ENCODE assay signal across 27 cellular contexts in the genomic region with DNA sequence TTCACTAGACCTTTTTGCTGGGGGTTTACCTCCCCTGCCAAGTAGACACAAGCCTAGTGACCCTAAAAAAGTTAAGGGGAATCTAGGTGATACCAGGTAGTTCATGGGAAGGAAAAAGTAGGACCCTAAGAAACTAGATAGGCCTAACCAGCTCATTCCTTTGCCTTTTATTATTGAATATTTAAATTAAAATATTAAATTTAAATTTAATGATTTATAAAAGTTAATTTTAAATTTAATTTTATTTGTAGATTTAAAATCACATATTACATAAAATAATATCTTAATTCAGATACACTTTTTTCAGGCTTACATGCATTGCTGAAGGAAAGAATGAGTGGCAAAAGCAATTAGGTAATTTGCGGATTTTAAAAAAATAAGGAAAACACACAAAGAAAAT.
DNase-seq lines count a peak whose midpoint lies in the region; ATAC-seq, FAIRE-seq and TF ChIP-seq lines count a peak whose summit lies in the region.
"Had no signal": no experiment of that assay in that cellular context is flagged by ENCODE, and none has a peak within 500 bp of the region (broad histone marks: within the 10 kb centered on the region; RNA-seq: fewer than 3 reads in every experiment).

No MANE protein-coding gene starts in this region.

- H3K4me3 ChIP-seq in endodermal cell (ENCODE audit: low read length) = no peak overlapping the region
- no peak overlapping the region for H3K4me3 ChIP-seq in neural progenitor cell
- H3K4me3 ChIP-seq: BLaER1, GM12878 had no signal

- no peak for ATAC-seq in GM21526 (IDR thresholded peaks at IDR 0.05; ENCODE audit: low FRiP score, unreplicated experiment)
- no peak for ATAC-seq in GM19351 (IDR thresholded peaks at IDR 0.05; ENCODE audit: unreplicated experiment)
- no peak for ATAC-seq in left colon
- ATAC-seq: GM12878 had no signal

- H3K4me1 ChIP-seq in endodermal cell (ENCODE audit: control insufficient read depth, insufficient read depth, low read length) (no peaks in the 10 kb centered on the region), neural progenitor cell (peaks cover 10% of the 10 kb centered on the region)
- H3K4me1 ChIP-seq: BE2C, BLaER1 had no signal

- no peak for TF ChIP-seq CTCF in endodermal cell (conservative IDR thresholded peaks at IDR 0.05)
- TF ChIP-seq CTCF in neural progenitor cell (IDR thresholded peaks at IDR 0.05) = no peak

- no peak overlapping the region for H3K27ac Mint-ChIP-seq in endodermal cell
- no peak overlapping the region for H3K27ac Mint-ChIP-seq in neural progenitor cell
- H3K27ac Mint-ChIP-seq: CD4-positive, alpha-beta memory T cell; CD4-positive, CD25-positive, alpha-beta regulatory T cell had no signal

- H3K27me3 ChIP-seq in endodermal cell (ENCODE audit: control insufficient read depth, insufficient read depth, low read length, poor library complexity, severe bottlenecking) = no peaks in the 10 kb centered on the region
- H3K27me3 ChIP-seq in neural progenitor cell = peaks cover 19% of the 10 kb centered on the region
- H3K27me3 ChIP-seq: BE2C, BLaER1 had no signal

- no peaks in the 10 kb centered on the region for H3F3A ChIP-seq in neural progenitor cell (ENCODE audit: low read depth)

- no peaks in the 10 kb centered on the region for H3K9me3 Mint-ChIP-seq in endodermal cell
- H3K9me3 Mint-ChIP-seq in neural progenitor cell = peaks cover 2% of the 10 kb centered on the region

- H3K79me2 ChIP-seq in neural progenitor cell (ENCODE audit: low read depth) = no peaks in the 10 kb centered on the region

- no peak overlapping the region for H3K4me3 Mint-ChIP-seq in endodermal cell
- H3K4me3 Mint-ChIP-seq in neural progenitor cell = no peak overlapping the region
- H3K4me3 Mint-ChIP-seq: CD14-positive monocyte; CD4-positive, alpha-beta memory T cell; CD4-positive, CD25-positive, alpha-beta regulatory T cell; CD8-positive, alpha-beta memory T cell had no signal

- no peaks in the 10 kb centered on the region for H3K36me3 Mint-ChIP-seq in endodermal cell (ENCODE audit: low read depth)
- H3K36me3 Mint-ChIP-seq in neural progenitor cell = no peaks in the 10 kb centered on the region
- H3K36me3 Mint-ChIP-seq: CD14-positive monocyte; CD4-positive, alpha-beta memory T cell; CD4-positive, CD25-positive, alpha-beta regulatory T cell; CD8-positive, alpha-beta memory T cell had no signal

- peak overlapping the region; percentile 52 for H3K4me2 ChIP-seq in neural progenitor cell
- H3K4me2 ChIP-seq: BLaER1 had no signal

- H3K9me3 ChIP-seq in endodermal cell (ENCODE audit: control insufficient read depth, low read length) (peaks cover 5% of the 10 kb centered on the region), neural progenitor cell (ENCODE audit: low read depth) (no peaks in the 10 kb centered on the region)
- H3K9me3 ChIP-seq: BE2C, BLaER1 had no signal

- peaks cover 3% of the 10 kb centered on the region for H4K20me1 ChIP-seq in neural progenitor cell (ENCODE audit: low read depth)
- H4K20me1 ChIP-seq: BLaER1 had no signal

- H3K9ac ChIP-seq in endodermal cell (ENCODE audit: extremely low read depth, low read length, poor library complexity, severe bottlenecking) (no peak overlapping the region), neural progenitor cell (no peak overlapping the region)
- H3K9ac ChIP-seq: BLaER1 had no signal

- H3K27me3 Mint-ChIP-seq in endodermal cell (ENCODE audit: insufficient read depth) (no peaks in the 10 kb centered on the region), neural progenitor cell (ENCODE audit: insufficient read depth, low read depth) (peaks cover 2% of the 10 kb centered on the region)
- H3K27me3 Mint-ChIP-seq: CD4-positive, alpha-beta memory T cell; CD8-positive, alpha-beta memory T cell had no signal

- H3K4me1 Mint-ChIP-seq in endodermal cell (peaks cover 6% of the 10 kb centered on the region), neural progenitor cell (peaks cover 40% of the 10 kb centered on the region)
- H3K4me1 Mint-ChIP-seq: CD14-positive monocyte; CD4-positive, CD25-positive, alpha-beta regulatory T cell had no signal

- no peak overlapping the region for H2AFZ ChIP-seq in neural progenitor cell (replicated peaks)

- DNase-seq in endodermal cell (no peak), frontal cortex (ENCODE audit: low spot score in 2 of 2) (no peak), neural progenitor cell (ENCODE audit: low spot score) (no peak), left colon (no peak)
- DNase-seq: 8988T; ACHN; BE2C; C1 segment of cervical spinal cord; CD4-positive, alpha-beta memory T cell; CD4-positive, CD25-positive, alpha-beta regulatory T cell; CD8-positive, alpha-beta memory T cell; COR-L47; DMS 273 treated with DMSO at 0.1 percent for 48 hours; DMS153; DMS53; DMS79; DND-41; EL; GDM1 had no signal

- H3K36me3 ChIP-seq in endodermal cell (ENCODE audit: control insufficient read depth, insufficient read depth, low read length) (no peaks in the 10 kb centered on the region), neural progenitor cell (no peaks in the 10 kb centered on the region)
- H3K36me3 ChIP-seq: BE2C, BLaER1 had no signal

- FAIRE-seq in frontal cortex (lab: Jason Lieb, UNC) = peak; percentile 13
- FAIRE-seq: A204.1, GM12878, GM12892, GM18507 had no signal

- WGBS in endodermal cell (ENCODE audit: insufficient coverage in 1 of 2, insufficient read length in 1 of 2), 2 experiments = 93% methylated on average over 1 of the region's 1 CpG; no CpG with 5 or more reads in 1 of the 2 experiments

- intact Hi-C loops in left colon (cut with DNase I, micrococcal nuclease) = no loop called here

- H3K27ac ChIP-seq in endodermal cell (ENCODE audit: low read depth, low read length) = peak overlapping the region; percentile 24
- no peak overlapping the region for H3K27ac ChIP-seq in neural progenitor cell
- H3K27ac ChIP-seq: BLaER1 had no signal
